Comparison of ENCODE assay signal across 35 cellular contexts in genomic region chr9:78428640-78429039, GRCh38.
"Had no signal": no experiment of that assay in that cellular context is flagged by ENCODE, and none has a peak within 500 bp of the region (broad histone marks: within the 10 kb centered on the region; RNA-seq: fewer than 3 reads in every experiment).

No MANE protein-coding gene starts in this region.

- H3K4me3 Mint-ChIP-seq: activated CD4-positive, alpha-beta T cell treated with anti-CD3 and anti-CD28 coated beads, Interleukin-2, amount 10 ng/mL, durations not matched to agents 7 days and 5 days; activated CD8-positive, alpha-beta T cell treated with anti-CD3 and anti-CD28 coated beads, Interleukin-2, amount 10 ng/mL, durations not matched to agents 7 days and 5 days; activated naive CD4-positive, alpha-beta T cell treated with anti-CD3 and anti-CD28 coated beads for 36 hours; activated T-cell treated with anti-CD3 and anti-CD28 coated beads, Interleukin-2, amount 50 U/mL, for 4 hours; activated T-helper 1 cell treated with anti-CD3 and anti-CD28 coated beads, Interleukin-12 subunit alpha, Interleukin-12 subunit beta, Interleukin-2, Interleukin-4 antibody, amounts not matched to agents 30 ng/mL and 10 ng/mL and 1 ng/mL, durations not matched to agents 14 hours and 24 hours and 36 hours; T-cell had no signal

- H3K4me3 ChIP-seq: adrenal gland, body of pancreas, breast epithelium, MG63, PC-9 had no signal

- H3K27me3 ChIP-seq: adrenal gland, body of pancreas, breast epithelium, MG63 had no signal

- H3K27ac ChIP-seq: adrenal gland, body of pancreas, breast epithelium, PC-9, RWPE1, VCaP had no signal

- DNase-seq: activated CD4-positive, alpha-beta T cell treated with anti-CD3 and anti-CD28 coated beads for 1 hour; activated CD4-positive, alpha-beta T cell treated with anti-CD3 and anti-CD28 coated beads, Interleukin-2, amount 10 ng/mL, durations not matched to agents 7 days and 5 days; activated CD4-positive, alpha-beta T cell treated with anti-CD3 and anti-CD28 coated beads, Interleukin-2, amount 50 U/mL, for 48 hours; activated CD4-positive, CD25-positive, alpha-beta regulatory T cell; activated CD8-positive, alpha-beta T cell treated with anti-CD3 and anti-CD28 coated beads, Interleukin-2, amount 10 ng/mL, durations not matched to agents 7 days and 5 days; activated gamma-delta T cell treated with Interleukin-2 at 50 U/mL for 16 hours; activated naive CD4-positive, alpha-beta T cell treated with anti-CD3 and anti-CD28 coated beads for 36 hours; activated T-cell treated with anti-CD3 and anti-CD28 coated beads for 4 hours; activated T-cell treated with anti-CD3 and anti-CD28 coated beads, Interleukin-2, amount 50 U/mL, for 4 hours; adrenal gland; body of pancreas; Kasumi-1; KG1; MG63; MV-4-11; NCI-H1092; NCI-H1436 treated with DMSO at 0.1 percent for 48 hours; NCI-H1694 treated with DMSO at 0.1 percent for 48 hours; NCI-H2029; NCI-H510A; NCI-H526; NCI-H748 treated with DMSO at 0.1 percent for 48 hours; NK-92 treated with Interleukin-12 subunit alpha and Interleukin-12 subunit beta, amount 100 ng/mL, for 24 hours; PC-9; SIG-M5; T-cell had no signal

- H3K27ac Mint-ChIP-seq: activated CD4-positive, alpha-beta T cell treated with anti-CD3 and anti-CD28 coated beads, Interleukin-2, amount 10 ng/mL, durations not matched to agents 7 days and 5 days; activated CD8-positive, alpha-beta T cell treated with anti-CD3 and anti-CD28 coated beads, Interleukin-2, amount 10 ng/mL, durations not matched to agents 7 days and 5 days; activated naive CD4-positive, alpha-beta T cell treated with anti-CD3 and anti-CD28 coated beads for 36 hours; activated naive CD4-positive, alpha-beta T cell treated with anti-CD3 and anti-CD28 coated beads, Interleukin-2, amount 50 U/mL, for 72 hours; activated T-helper 1 cell treated with anti-CD3 and anti-CD28 coated beads, Interleukin-12 subunit alpha, Interleukin-12 subunit beta, Interleukin-2, Interleukin-4 antibody, amounts not matched to agents 30 ng/mL and 10 ng/mL and 1 ng/mL, durations not matched to agents 14 hours and 24 hours and 36 hours; T-cell had no signal

- H3K4me1 ChIP-seq: adrenal gland, body of pancreas, breast epithelium had no signal

- FAIRE-seq: astrocyte, RCC 7860 had no signal

- ATAC-seq: activated CD8-positive, alpha-beta T cell treated with anti-CD3 and anti-CD28 coated beads, Interleukin-2, amount 10 ng/mL, durations not matched to agents 7 days and 5 days; activated naive CD4-positive, alpha-beta T cell treated with anti-CD3 and anti-CD28 coated beads, Interleukin-2, amount 50 U/mL, for 72 hours; activated T-cell treated with anti-CD3 and anti-CD28 coated beads, Interleukin-2, amount 50 U/mL, for 4 hours; body of pancreas; Right ventricle myocardium inferior; SK-N-SH treated with all-trans-retinoic acid at 6 μM for 48 hours; T-cell had no signal

- H3K4me2 ChIP-seq: PC-9 had no signal

- H2AFZ ChIP-seq: PC-9 had no signal

- H3K9me3 ChIP-seq: adrenal gland, body of pancreas, MG63 had no signal

- H3K36me3 ChIP-seq: adrenal gland, breast epithelium, MG63 had no signal

- H3K9me3 Mint-ChIP-seq: activated T-helper 1 cell treated with anti-CD3 and anti-CD28 coated beads, Interleukin-12 subunit alpha, Interleukin-12 subunit beta, Interleukin-2, Interleukin-4 antibody, amounts not matched to agents 30 ng/mL and 10 ng/mL and 1 ng/mL, durations not matched to agents 14 hours and 24 hours and 36 hours had no signal
